In the genomic region with DNA sequence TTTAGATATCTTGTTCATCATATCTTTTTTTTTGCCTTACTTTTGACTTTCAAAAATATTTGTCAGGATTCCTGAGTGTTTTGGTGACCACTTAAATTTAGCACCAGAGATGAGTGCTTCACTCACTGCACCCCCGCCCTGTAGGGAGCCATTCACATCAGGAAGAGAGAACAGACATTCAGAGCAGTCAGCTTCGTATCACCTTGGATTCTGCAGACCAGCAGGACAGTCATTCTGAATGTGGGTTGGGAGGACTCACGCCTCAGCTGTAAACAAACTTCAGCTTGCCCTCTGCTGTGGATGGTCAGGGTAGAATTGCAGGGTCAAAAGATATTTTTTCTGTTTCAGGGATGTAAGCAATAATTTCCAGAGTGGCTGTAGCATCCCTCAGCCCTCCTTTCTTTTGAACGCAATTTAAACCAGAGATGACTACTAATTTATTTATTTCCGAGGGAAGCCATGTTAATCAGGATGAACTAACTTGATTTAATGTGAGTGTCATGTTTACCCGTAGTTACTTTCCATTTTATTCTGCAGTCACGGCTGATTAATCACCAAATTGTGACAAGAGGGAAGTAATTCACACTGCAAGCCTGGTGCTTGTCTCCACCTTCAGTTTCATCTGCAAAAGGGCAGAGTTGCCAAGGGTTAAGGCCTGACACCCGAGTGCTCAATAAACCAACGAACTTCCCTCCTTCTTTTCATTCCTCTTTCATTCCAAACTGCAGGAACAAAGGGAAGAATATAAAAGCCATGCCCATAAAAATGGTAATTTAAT, we compare ENCODE assay signal across 11 cellular contexts.
DNase-seq lines count a peak whose midpoint lies in the region; ATAC-seq, FAIRE-seq and TF ChIP-seq lines count a peak whose summit lies in the region.
"Had no signal": no experiment of that assay in that cellular context is flagged by ENCODE, and none has a peak within 500 bp of the region (broad histone marks: within the 10 kb centered on the region; RNA-seq: fewer than 3 reads in every experiment).

No MANE protein-coding gene starts in this region.

- ATAC-seq in GM19351 (IDR thresholded peaks at IDR 0.05; ENCODE audit: unreplicated experiment), result peak; percentile 83
- peak; percentile 53 for ATAC-seq in HG02884 (IDR thresholded peaks at IDR 0.05; ENCODE audit: unreplicated experiment)
- ATAC-seq in stimulated activated effector memory CD8-positive, alpha-beta T cell treated with anti-CD3 and anti-CD28 coated beads, Interleukin-12 subunit alpha, Interleukin-12 subunit beta, amount 100 ng/mL, for 72 hours, result no peak
- ATAC-seq: body of pancreas had no signal

- no peaks in the 10 kb centered on the region for H3K9me3 Mint-ChIP-seq in stimulated activated effector memory CD8-positive, alpha-beta T cell treated with anti-CD3 and anti-CD28 coated beads, Interleukin-12 subunit alpha, Interleukin-12 subunit beta, amount 100 ng/mL, for 72 hours

- H3K4me3 Mint-ChIP-seq in stimulated activated effector memory CD8-positive, alpha-beta T cell treated with anti-CD3 and anti-CD28 coated beads, Interleukin-12 subunit alpha, Interleukin-12 subunit beta, amount 100 ng/mL, for 72 hours, result no peak overlapping the region

- no peak for FAIRE-seq in RCC 7860 (lab: Jason Lieb, UNC)

- no peak overlapping the region for H3K27ac Mint-ChIP-seq in stimulated activated effector memory CD8-positive, alpha-beta T cell treated with anti-CD3 and anti-CD28 coated beads, Interleukin-12 subunit alpha, Interleukin-12 subunit beta, amount 100 ng/mL, for 72 hours

- no peaks in the 10 kb centered on the region for H3K36me3 Mint-ChIP-seq in stimulated activated effector memory CD8-positive, alpha-beta T cell treated with anti-CD3 and anti-CD28 coated beads, Interleukin-12 subunit alpha, Interleukin-12 subunit beta, amount 100 ng/mL, for 72 hours

- H3K4me1 Mint-ChIP-seq in stimulated activated effector memory CD8-positive, alpha-beta T cell treated with anti-CD3 and anti-CD28 coated beads, Interleukin-12 subunit alpha, Interleukin-12 subunit beta, amount 100 ng/mL, for 72 hours, result no peaks in the 10 kb centered on the region

- TF ChIP-seq CTCF in GM10266 (IDR thresholded peaks at IDR 0.05; ENCODE audit: control insufficient read depth, insufficient read depth, low read depth, missing control alignments), result peak; percentile 35

- DNase-seq in GM10266 (ENCODE audit: extremely low spot score) (no peak), NOMO-1 treated with dmso at 0.1 percent for 144 hours (lab: John Stamatoyannopoulos, UW; ENCODE audit: unreplicated experiment) (peak; percentile 26), HK-2 (ENCODE audit: unreplicated experiment) (no peak), middle frontal gyrus (ENCODE audit: extremely low spot score, low spot score) (no peak), RCC 7860 (ENCODE audit: low spot score) (no peak)
- DNase-seq in stimulated activated effector memory CD8-positive, alpha-beta T cell treated with anti-CD3 and anti-CD28 coated beads, Interleukin-12 subunit alpha, Interleukin-12 subunit beta, amount 100 ng/mL, for 72 hours (ENCODE audit: low spot score in 2 of 2), result no peak
- DNase-seq: BE2C, body of pancreas, spleen had no signal
